17 cellular contexts compared by ENCODE assay signal in the genomic region with DNA sequence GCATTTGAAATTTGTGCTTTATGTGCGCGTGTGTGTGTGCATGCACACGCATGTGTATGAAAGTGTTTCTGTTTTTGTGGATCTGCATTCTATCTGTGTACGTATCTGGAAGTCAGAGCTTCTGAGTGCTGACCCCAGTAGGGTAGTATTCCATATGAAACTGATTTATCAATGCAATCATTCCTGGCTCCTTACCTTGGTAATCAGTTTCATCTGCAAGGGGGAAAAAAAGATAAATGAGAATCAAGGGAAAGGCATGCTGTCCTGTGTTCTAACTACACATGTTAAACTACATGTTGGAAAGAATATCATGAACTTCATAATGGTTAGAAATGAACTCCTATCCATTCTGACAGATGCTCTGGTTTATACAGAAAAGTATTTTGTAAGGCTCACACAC.
DNase-seq lines count a peak whose midpoint lies in the region; ATAC-seq and TF ChIP-seq lines count a peak whose summit lies in the region.
"Had no signal": no experiment of that assay in that cellular context is flagged by ENCODE, and none has a peak within 500 bp of the region (broad histone marks: within the 10 kb centered on the region; RNA-seq: fewer than 3 reads in every experiment).

No MANE protein-coding gene starts in this region.

- H3K27me3 Mint-ChIP-seq in brain, result peaks cover 2% of the 10 kb centered on the region

- peaks cover 47% of the 10 kb centered on the region for H3K4me1 Mint-ChIP-seq in brain

- DNase-seq in NCI-H2227 treated with DMSO at 0.1 percent for 48 hours (lab: John Stamatoyannopoulos, UW) (peak; percentile 5), NCI-H2227 (lab: John Stamatoyannopoulos, UW; ENCODE audit: unreplicated experiment) (no peak), NCI-H1105 treated with DMSO at 0.1 percent for 48 hours (lab: John Stamatoyannopoulos, UW) (peak; percentile 61), NCI-H345 treated with DMSO at 0.1 percent for 48 hours (lab: John Stamatoyannopoulos, UW; ENCODE audit: unreplicated experiment) (peak; percentile 41), RPMI8226 (no peak)
- DNase-seq: DMS53, GM23248, HFFc6, Kasumi-1, NCI-H2029, NCI-H226, SJCRH30, T-helper 1 cell had no signal

- H3K4me3 Mint-ChIP-seq in brain, result peak overlapping the region; percentile 2 to 63 (median 11)
- H3K4me3 Mint-ChIP-seq: HFFc6; T-helper 2 cell treated with Interferon-gamma antibody and Interleukin-4, amounts not matched to agents 5 μg/mL and 100 μg/mL, for 36 hours had no signal

- no peak for ATAC-seq in GM18498 (IDR thresholded peaks at IDR 0.05; ENCODE audit: unreplicated experiment)
- ATAC-seq: K562 had no signal

- TF ChIP-seq CTCF in brain (conservative IDR thresholded peaks at IDR 0.05), result no peak

- H3K9me3 Mint-ChIP-seq in brain, result no peaks in the 10 kb centered on the region

- peak overlapping the region; percentile 18 to 96 (median 76) for H3K27ac Mint-ChIP-seq in brain
- H3K27ac Mint-ChIP-seq: HFFc6; T-helper 2 cell treated with Interferon-gamma antibody and Interleukin-4, amounts not matched to agents 5 μg/mL and 100 μg/mL, for 36 hours had no signal

- no peaks in the 10 kb centered on the region for H3K36me3 Mint-ChIP-seq in brain

Comparison
In these comparisons a context has a peak if more than half of its experiments do, and no peak if none do; other contexts are left out.
1. DNase-seq: peak in NCI-H2227 treated with DMSO at 0.1 percent for 48 hours (single experiment), NCI-H1105 treated with DMSO at 0.1 percent for 48 hours (single experiment) and NCI-H345 treated with DMSO at 0.1 percent for 48 hours (single experiment); none in NCI-H2227 (single experiment) and RPMI8226 (single experiment).